In the genomic region with DNA sequence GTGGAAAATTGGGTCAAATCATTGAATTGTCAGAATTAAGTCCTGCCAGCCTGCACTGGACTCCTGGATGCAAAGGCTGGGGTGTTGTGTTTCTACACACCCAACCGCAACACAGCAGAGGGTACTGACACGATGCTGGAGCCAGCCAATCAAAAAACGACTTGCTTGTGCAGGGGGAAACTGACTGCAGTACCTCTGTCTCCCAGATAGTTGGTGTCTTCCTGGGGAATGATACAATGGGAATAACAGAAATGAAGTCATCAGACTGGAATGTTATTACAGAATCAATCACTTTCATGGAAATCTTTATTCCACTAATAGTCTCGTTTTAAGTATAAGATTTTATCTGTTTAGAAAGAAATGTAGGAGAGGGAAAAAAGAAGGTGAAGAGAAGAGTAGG, we compare ENCODE assay signal across 11 cellular contexts.
DNase-seq lines count a peak whose midpoint lies in the region; ATAC-seq, FAIRE-seq and TF ChIP-seq lines count a peak whose summit lies in the region.
"Had no signal": no experiment of that assay in that cellular context is flagged by ENCODE, and none has a peak within 500 bp of the region (broad histone marks: within the 10 kb centered on the region; RNA-seq: fewer than 3 reads in every experiment).

No MANE protein-coding gene starts in this region.

- H3K4me3 ChIP-seq in mammary epithelial cell (replicated peaks in 1 of 3; ENCODE audit: insufficient read depth in 1 of 3, low read depth in 2 of 3, low read length in 3 of 3), result no peak overlapping the region

- H3K4me2 ChIP-seq in mammary epithelial cell (ENCODE audit: insufficient read depth, low read depth, low read length), result no peak overlapping the region

- intact Hi-C loops in mammary epithelial cell (cut with micrococcal nuclease), result no loop called here

- H3K79me2 ChIP-seq in mammary epithelial cell (ENCODE audit: insufficient read depth, low read length), result no peaks in the 10 kb centered on the region

- H3K9me3 ChIP-seq in mammary epithelial cell (replicated peaks; ENCODE audit: insufficient read depth, low read length), result no peaks in the 10 kb centered on the region

- dilution Hi-C loops in mammary epithelial cell (cut with HindIII; ENCODE audit: low sequenced_read_pairs), result no loop called here

- peak; percentile 12 for DNase-seq in HTR-8/SVneo (ENCODE audit: insufficient read length, low spot score)
- DNase-seq in mammary epithelial cell, result peak; percentile 26
- peak; percentile 42 for DNase-seq in kidney tubule cell (ENCODE audit: low spot score)
- no peak for DNase-seq in activated CD4-positive, CD25-positive, alpha-beta regulatory T cell treated with anti-CD3 and anti-CD28 coated beads, Interleukin-2, amount 50 U/mL, for 72 hours
- DNase-seq in KG1 (lab: John Stamatoyannopoulos, UW), result no peak
- DNase-seq in T1000 (lab: John Stamatoyannopoulos, UW), result no peak
- DNase-seq: DMS79, midbrain, right cardiac atrium had no signal

- WGBS in mammary epithelial cell (ENCODE audit: low coverage, missing lambda C conversion rate), result 67% methylated on average over 4 of the region's 4 CpGs

- H3K4me1 ChIP-seq in mammary epithelial cell (ENCODE audit: insufficient read depth, low read length), result peaks cover 5% of the 10 kb centered on the region

- no TSS peak for BruUV-seq in mammary epithelial cell (replicated peaks; lab: Mats Ljungman, UMichigan)

- no peaks in the 10 kb centered on the region for H4K20me1 ChIP-seq in mammary epithelial cell (ENCODE audit: insufficient read depth, low read length)

- H3K36me3 ChIP-seq in mammary epithelial cell (ENCODE audit: insufficient read depth, low read length), result no peaks in the 10 kb centered on the region

- H3K27ac ChIP-seq in C4-2B (no peak overlapping the region), mammary epithelial cell (ENCODE audit: insufficient read depth, low read depth, low read length) (no peak overlapping the region)

- FAIRE-seq in HTR-8/SVneo (lab: Jason Lieb, UNC), result no peak

- no peak overlapping the region for H2AFZ ChIP-seq in mammary epithelial cell (ENCODE audit: low read depth, low read length)

- CTCF ChIA-PET in mammary epithelial cell (lab: Charles Lee; ENCODE audit: low non-redundant PET), result no interaction called here

- H3K9ac ChIP-seq in mammary epithelial cell (ENCODE audit: insufficient read depth, low read length), result no peak overlapping the region

- ATAC-seq in GM21723 (IDR thresholded peaks at IDR 0.05; ENCODE audit: unreplicated experiment), result no peak
- ATAC-seq: right cardiac atrium had no signal

- no peaks in the 10 kb centered on the region for H3K27me3 ChIP-seq in mammary epithelial cell (ENCODE audit: insufficient read depth, low read length)

- TF ChIP-seq CTCF in C4-2B (conservative IDR thresholded peaks at IDR 0.05), result peak; percentile 44
- TF ChIP-seq CTCF in mammary epithelial cell (conservative IDR thresholded peaks at IDR 0.05 in 1 of 2, IDR thresholded peaks at IDR 0.05 in 1 of 2; ENCODE audit: extremely low read depth in 1 of 2, insufficient read depth in 1 of 2, low read depth in 1 of 2, low read length in 2 of 2), result peak; percentile 44 to 48

- in situ Hi-C loops in mammary epithelial cell (cut with MboI; ENCODE audit: low sequenced_read_pairs in 2 of 2), result no loop called here

Comparison
In these comparisons a context has a peak if more than half of its experiments do, and no peak if none do; other contexts are left out.
1. DNase-seq: peak in HTR-8/SVneo (single experiment), mammary epithelial cell (single experiment) and kidney tubule cell (single experiment); none in activated CD4-positive, CD25-positive, alpha-beta regulatory T cell treated with anti-CD3 and anti-CD28 coated beads, Interleukin-2, amount 50 U/mL, for 72 hours (single experiment), KG1 (single experiment) and T1000 (single experiment).